8 cellular contexts compared by ENCODE assay signal in genomic region chr6:153129873-153130514, GRCh38. TPM values are rescaled to one million over a fixed set of nuclear protein-coding genes. Genes with fewer than 3 reads are reported as not detected.
A peak's percentile ranks its signal among the peaks of the same experiment; 100 is the strongest.
DNase-seq lines count a peak whose midpoint lies in the region; ATAC-seq and TF ChIP-seq lines count a peak whose summit lies in the region.

No MANE protein-coding gene starts in this region.

- no peak for TF ChIP-seq CTCF in fibroblast of mammary gland (conservative IDR thresholded peaks at IDR 0.05; ENCODE audit: control insufficient read depth, insufficient read depth, low read depth, low read length)

- H3K27me3 Mint-ChIP-seq in activated CD8-positive, alpha-beta memory T cell treated with anti-CD3 and anti-CD28 coated beads, Interleukin-2, amount 10 ng/mL, durations not matched to agents 7 days and 5 days, result peaks cover 44% of the 10 kb centered on the region
- H3K27me3 Mint-ChIP-seq in T-helper 17 cell, result peaks cover 39% of the 10 kb centered on the region

- peaks cover 12% of the 10 kb centered on the region for H3K4me1 Mint-ChIP-seq in activated CD8-positive, alpha-beta memory T cell treated with anti-CD3 and anti-CD28 coated beads, Interleukin-2, amount 10 ng/mL, durations not matched to agents 7 days and 5 days
- H3K4me1 Mint-ChIP-seq in T-helper 17 cell, result peaks cover 10% of the 10 kb centered on the region

- H3K4me3 ChIP-seq in fibroblast of mammary gland (ENCODE audit: control insufficient read depth, low read depth, low read length), result peak overlapping the region; percentile 93

- CTCF ChIA-PET in activated CD8-positive, alpha-beta memory T cell treated with anti-CD3 and anti-CD28 coated beads, Interleukin-2, amount 10 ng/mL, durations not matched to agents 7 days and 5 days (lab: Charles Lee), result no interaction called here

- H3K27ac Mint-ChIP-seq in activated CD8-positive, alpha-beta memory T cell treated with anti-CD3 and anti-CD28 coated beads, Interleukin-2, amount 10 ng/mL, durations not matched to agents 7 days and 5 days, result no peak overlapping the region
- no peak overlapping the region for H3K27ac Mint-ChIP-seq in T-helper 17 cell

- H3K36me3 Mint-ChIP-seq in activated CD8-positive, alpha-beta memory T cell treated with anti-CD3 and anti-CD28 coated beads, Interleukin-2, amount 10 ng/mL, durations not matched to agents 7 days and 5 days, result peaks cover 2% of the 10 kb centered on the region
- H3K36me3 Mint-ChIP-seq in T-helper 17 cell (ENCODE audit: low read depth), result peaks cover 3% of the 10 kb centered on the region

- no peaks in the 10 kb centered on the region for H3K9me3 ChIP-seq in T-helper 17 cell (ENCODE audit: control insufficient read depth, low read length, poor library complexity, severe bottlenecking)

- no peak for DNase-seq in activated CD8-positive, alpha-beta memory T cell treated with anti-CD3 and anti-CD28 coated beads, Interleukin-2, amount 10 ng/mL, durations not matched to agents 7 days and 5 days
- DNase-seq in activated CD8-positive, alpha-beta memory T cell treated with anti-CD3 and anti-CD28 coated beads, Interleukin-2, amount 50 U/mL, for 48 hours, result no peak
- DNase-seq in T-helper 17 cell (no peak), fibroblast of mammary gland (ENCODE audit: low read depth) (no peak), occipital lobe (lab: John Stamatoyannopoulos, UW) (peak; percentile 4), A172 (ENCODE audit: low spot score) (no peak), CD1c-positive myeloid dendritic cell (ENCODE audit: extremely low spot score) (no peak)

- H3K4me3 Mint-ChIP-seq in activated CD8-positive, alpha-beta memory T cell treated with anti-CD3 and anti-CD28 coated beads, Interleukin-2, amount 10 ng/mL, durations not matched to agents 7 days and 5 days, result peak overlapping the region; percentile 38
- peak overlapping the region; percentile 91 for H3K4me3 Mint-ChIP-seq in T-helper 17 cell

- H3K9me3 Mint-ChIP-seq in activated CD8-positive, alpha-beta memory T cell treated with anti-CD3 and anti-CD28 coated beads, Interleukin-2, amount 10 ng/mL, durations not matched to agents 7 days and 5 days (ENCODE audit: low read depth), result no peaks in the 10 kb centered on the region

- peak; percentile 29 for ATAC-seq in activated CD8-positive, alpha-beta memory T cell treated with anti-CD3 and anti-CD28 coated beads, Interleukin-2, amount 10 ng/mL, durations not matched to agents 7 days and 5 days
- ATAC-seq in T-helper 17 cell (no peak), GM18520 (IDR thresholded peaks at IDR 0.05; ENCODE audit: unreplicated experiment) (no peak)

RNA-seq across cellular contexts. Expression of gene RGS17, which starts 1.1 kb away (rescaled TPM):
- total RNA-seq in activated CD8-positive, alpha-beta memory T cell treated with anti-CD3 and anti-CD28 coated beads, Interleukin-2, amount 10 ng/mL, durations not matched to agents 7 days and 5 days, result not detected
- total RNA-seq in T-helper 17 cell, result not detected
- 119 TPM for total RNA-seq in occipital lobe
- 2.9 and 6.5 TPM in 2 replicates for total RNA-seq in A172 (2014; rRNA removed; shearing (Covaris generic))

Comparison
In these comparisons a context has a peak if more than half of its experiments do, and no peak if none do; other contexts are left out.
1. RNA of gene RGS17, which starts 1.1 kb away (total RNA-seq): 119 TPM in occipital lobe (single experiment); 2.9 to 6.5 TPM in A172, not detected in T-helper 17 cell and not detected in activated CD8-positive, alpha-beta memory T cell treated with anti-CD3 and anti-CD28 coated beads, Interleukin-2, amount 10 ng/mL, durations not matched to agents 7 days and 5 days; every median in the first group is over 10 times any median in the second.